In genomic region chr6:123402052-123402451, GRCh38 we compare ENCODE assay signal across 11 cellular contexts.
DNase-seq lines count a peak whose midpoint lies in the region; ATAC-seq and TF ChIP-seq lines count a peak whose summit lies in the region.
"Had no signal": no experiment of that assay in that cellular context is flagged by ENCODE, and none has a peak within 500 bp of the region (broad histone marks: within the 10 kb centered on the region; RNA-seq: fewer than 3 reads in every experiment).

No MANE protein-coding gene starts in this region.

- peak; percentile 7 for DNase-seq in A172 (ENCODE audit: low spot score)
- DNase-seq in LNCaP clone FGC (ENCODE audit: low read depth): peak; percentile 1
- DNase-seq in NCI-H524 treated with DMSO at 0.1 percent for 48 hours (lab: John Stamatoyannopoulos, UW): no peak
- DNase-seq in prostate gland (ENCODE audit: low spot score): no peak
- DNase-seq in NCI-H345 treated with DMSO at 0.1 percent for 48 hours (lab: John Stamatoyannopoulos, UW; ENCODE audit: unreplicated experiment): no peak
- DNase-seq in Karpas-422: no peak
- DNase-seq: activated CD4-positive, alpha-beta memory T cell treated with anti-CD3 and anti-CD28 coated beads, Interleukin-2, amount 10 ng/mL, durations not matched to agents 7 days and 5 days; lower lobe of right lung; stimulated activated naive CD4-positive, alpha-beta T cell had no signal

- 57% methylated on average over 2 of the region's 2 CpGs for WGBS in prostate gland

- H3K9me2 ChIP-seq in Karpas-422 (replicated peaks; ENCODE audit: insufficient read depth, low read length): no peaks in the 10 kb centered on the region

- H3K4me2 ChIP-seq in Karpas-422 (ENCODE audit: low read depth, low read length, poor library complexity, severe bottlenecking): no peak overlapping the region

- no peak overlapping the region for H3K9ac ChIP-seq in Karpas-422 (ENCODE audit: low read length)

- H3K4me1 ChIP-seq in prostate gland (replicated peaks): no peaks in the 10 kb centered on the region
- no peaks in the 10 kb centered on the region for H3K4me1 ChIP-seq in Karpas-422 (ENCODE audit: low read length)
- H3K4me1 ChIP-seq: lower lobe of right lung had no signal

- H3K9me3 ChIP-seq in prostate gland: no peaks in the 10 kb centered on the region
- no peaks in the 10 kb centered on the region; the same call in 1 of the 2 replicates for H3K9me3 ChIP-seq in Karpas-422 (ENCODE audit: low read length)
- H3K9me3 ChIP-seq: lower lobe of right lung had no signal

- no peak for TF ChIP-seq CTCF in LNCaP clone FGC (IDR thresholded peaks at IDR 0.05; ENCODE audit: control insufficient read depth, extremely low read depth, insufficient read depth)
- TF ChIP-seq CTCF in prostate gland (IDR thresholded peaks at IDR 0.05): no peak

- H3K27ac ChIP-seq in prostate gland: no peak overlapping the region
- H3K27ac ChIP-seq in Karpas-422 (ENCODE audit: low read length): no peak overlapping the region
- H3K27ac ChIP-seq: lower lobe of right lung had no signal

- no peaks in the 10 kb centered on the region for H3K27me3 ChIP-seq in prostate gland (replicated peaks; ENCODE audit: insufficient read depth)
- no peaks in the 10 kb centered on the region for H3K27me3 ChIP-seq in Karpas-422 (ENCODE audit: low read length)

- H4K20me1 ChIP-seq in Karpas-422 (ENCODE audit: insufficient read depth, low read depth, low read length): no peaks in the 10 kb centered on the region

- H3K36me3 ChIP-seq in prostate gland (no peaks in the 10 kb centered on the region), Karpas-422 (ENCODE audit: insufficient read depth, low read length) (no peaks in the 10 kb centered on the region)
- H3K36me3 ChIP-seq: lower lobe of right lung had no signal

- intact Hi-C loops in prostate gland (cut with DNase I): no loop called here

- no peak overlapping the region for H2AFZ ChIP-seq in Karpas-422 (ENCODE audit: low read length)

- H3K4me3 ChIP-seq in LNCaP clone FGC (ENCODE audit: low read depth, low read length): no peak overlapping the region
- H3K4me3 ChIP-seq in prostate gland: no peak overlapping the region
- no peak overlapping the region for H3K4me3 ChIP-seq in Karpas-422 (ENCODE audit: low read length)
- H3K4me3 ChIP-seq: lower lobe of right lung had no signal

- no peak for TF ChIP-seq POLR2A in prostate gland (IDR thresholded peaks at IDR 0.05)

- ATAC-seq in GM19351 (IDR thresholded peaks at IDR 0.05; ENCODE audit: unreplicated experiment) (peak; percentile 90), HG02870 (IDR thresholded peaks at IDR 0.05; ENCODE audit: unreplicated experiment) (peak; percentile 94)
- ATAC-seq: lower lobe of right lung had no signal

- H3K79me2 ChIP-seq in Karpas-422 (ENCODE audit: low read length): no peaks in the 10 kb centered on the region

Comparison
In these comparisons a context has a peak if more than half of its experiments do, and no peak if none do; other contexts are left out.
1. DNase-seq: peak in A172 (single experiment) and LNCaP clone FGC (single experiment); none in NCI-H524 treated with DMSO at 0.1 percent for 48 hours (single experiment), prostate gland (single experiment), NCI-H345 treated with DMSO at 0.1 percent for 48 hours (single experiment) and Karpas-422 (single experiment).